Comparison of ENCODE assay signal across 10 cellular contexts in genomic region chr10:84499846-84500245, GRCh38.
A peak's percentile ranks its signal among the peaks of the same experiment; 100 is the strongest.
DNase-seq lines count a peak whose midpoint lies in the region; ATAC-seq and TF ChIP-seq lines count a peak whose summit lies in the region.
"Had no signal": no experiment of that assay in that cellular context is flagged by ENCODE, and none has a peak within 500 bp of the region (broad histone marks: within the 10 kb centered on the region; RNA-seq: fewer than 3 reads in every experiment).

No MANE protein-coding gene starts in this region.

- H3K9me3 ChIP-seq in endodermal cell (ENCODE audit: control insufficient read depth, low read length) (no peaks in the 10 kb centered on the region), prostate gland (no peaks in the 10 kb centered on the region)
- H3K9me3 ChIP-seq: MG63 had no signal

- no peaks in the 10 kb centered on the region for H3K9me3 Mint-ChIP-seq in activated CD8-positive, alpha-beta memory T cell treated with anti-CD3 and anti-CD28 coated beads, Interleukin-2, amount 10 ng/mL, durations not matched to agents 7 days and 5 days (ENCODE audit: low read depth)
- H3K9me3 Mint-ChIP-seq in endodermal cell = no peaks in the 10 kb centered on the region
- no peaks in the 10 kb centered on the region for H3K9me3 Mint-ChIP-seq in stimulated activated naive B cell treated with anti-CD40 and anti-IgM and Interleukin-4, amounts not matched to agents 10 μg/mL and 1 μg/mL and 100 μg/mL, for 72 hours
- H3K9me3 Mint-ChIP-seq in activated naive CD4-positive, alpha-beta T cell treated with anti-CD3 and anti-CD28 coated beads for 36 hours = no peaks in the 10 kb centered on the region

- 43 to 52% methylated on average over 3 of the region's 3 CpGs for WGBS in endodermal cell (ENCODE audit: insufficient coverage in 1 of 2, insufficient read length in 1 of 2), 2 experiments
- WGBS in prostate gland = 70% methylated on average over 3 of the region's 3 CpGs

- no peak overlapping the region for H3K9ac ChIP-seq in endodermal cell (ENCODE audit: extremely low read depth, low read length, poor library complexity, severe bottlenecking)
- H3K9ac ChIP-seq: parathyroid adenoma had no signal

- no peaks in the 10 kb centered on the region for H3K27me3 ChIP-seq in endodermal cell (ENCODE audit: control insufficient read depth, insufficient read depth, low read length, poor library complexity, severe bottlenecking)
- no peaks in the 10 kb centered on the region for H3K27me3 ChIP-seq in prostate gland (replicated peaks; ENCODE audit: insufficient read depth)
- H3K27me3 ChIP-seq: MG63 had no signal

- no peaks in the 10 kb centered on the region for H3K4me1 ChIP-seq in endodermal cell (ENCODE audit: control insufficient read depth, insufficient read depth, low read length)
- H3K4me1 ChIP-seq in prostate gland (replicated peaks) = no peaks in the 10 kb centered on the region
- H3K4me1 ChIP-seq: parathyroid adenoma had no signal

- H3K27me3 Mint-ChIP-seq in activated CD8-positive, alpha-beta memory T cell treated with anti-CD3 and anti-CD28 coated beads, Interleukin-2, amount 10 ng/mL, durations not matched to agents 7 days and 5 days = no peaks in the 10 kb centered on the region
- H3K27me3 Mint-ChIP-seq in endodermal cell (ENCODE audit: insufficient read depth) = no peaks in the 10 kb centered on the region
- H3K27me3 Mint-ChIP-seq in stimulated activated naive B cell treated with anti-CD40 and anti-IgM and Interleukin-4, amounts not matched to agents 10 μg/mL and 1 μg/mL and 100 μg/mL, for 72 hours = no peaks in the 10 kb centered on the region
- no peaks in the 10 kb centered on the region for H3K27me3 Mint-ChIP-seq in activated naive CD4-positive, alpha-beta T cell treated with anti-CD3 and anti-CD28 coated beads for 36 hours (ENCODE audit: low read depth)

- TF ChIP-seq POLR2A in prostate gland (IDR thresholded peaks at IDR 0.05) = no peak

- intact Hi-C loops in activated naive CD4-positive, alpha-beta T cell treated with anti-CD3 and anti-CD28 coated beads for 36 hours (cut with micrococcal nuclease) = no loop called here
- intact Hi-C loops in prostate gland (cut with DNase I) = no loop called here

- CTCF ChIA-PET in activated CD8-positive, alpha-beta memory T cell treated with anti-CD3 and anti-CD28 coated beads, Interleukin-2, amount 10 ng/mL, durations not matched to agents 7 days and 5 days (lab: Charles Lee) = interaction anchor here (1.6 to 1.8 kb wide), 2 partner anchors 38 to 69 kb away, joined by 5 read pairs; no protein-coding TSS in a partner anchor
- CTCF ChIA-PET in activated naive CD4-positive, alpha-beta T cell treated with anti-CD3 and anti-CD28 coated beads for 36 hours (lab: Charles Lee) = interaction anchor here (1.1 to 1.4 kb wide), 2 partner anchors 70 to 155 kb away, joined by 3 read pairs; no protein-coding TSS in a partner anchor

- peak overlapping the region; percentile 21 for H3K27ac ChIP-seq in endodermal cell (ENCODE audit: low read depth, low read length)
- H3K27ac ChIP-seq in prostate gland = no peak overlapping the region
- H3K27ac ChIP-seq: parathyroid adenoma had no signal

- H3K4me3 ChIP-seq in endodermal cell (ENCODE audit: low read length) (no peak overlapping the region), prostate gland (no peak overlapping the region)
- H3K4me3 ChIP-seq: MG63 had no signal

- no peaks in the 10 kb centered on the region for H3K36me3 Mint-ChIP-seq in activated CD8-positive, alpha-beta memory T cell treated with anti-CD3 and anti-CD28 coated beads, Interleukin-2, amount 10 ng/mL, durations not matched to agents 7 days and 5 days
- H3K36me3 Mint-ChIP-seq in endodermal cell (ENCODE audit: low read depth) = peaks cover 10% of the 10 kb centered on the region
- peaks cover 21 to 24% of the 10 kb centered on the region in 2 donors for H3K36me3 Mint-ChIP-seq in stimulated activated naive B cell treated with anti-CD40 and anti-IgM and Interleukin-4, amounts not matched to agents 10 μg/mL and 1 μg/mL and 100 μg/mL, for 72 hours
- peaks cover 3% of the 10 kb centered on the region for H3K36me3 Mint-ChIP-seq in activated naive CD4-positive, alpha-beta T cell treated with anti-CD3 and anti-CD28 coated beads for 36 hours (ENCODE audit: low read depth)

- no peak for ATAC-seq in activated CD8-positive, alpha-beta memory T cell treated with anti-CD3 and anti-CD28 coated beads, Interleukin-2, amount 10 ng/mL, durations not matched to agents 7 days and 5 days
- peak; percentile 54 for ATAC-seq in HG03460 (IDR thresholded peaks at IDR 0.05; ENCODE audit: unreplicated experiment)
- ATAC-seq in stimulated activated naive B cell treated with anti-CD40 and anti-IgM and Interleukin-4, amounts not matched to agents 10 μg/mL and 1 μg/mL and 100 μg/mL, for 72 hours (replicated peaks) = peak; percentile 50 to 60
- ATAC-seq in HG03571 (IDR thresholded peaks at IDR 0.05; ENCODE audit: unreplicated experiment) = no peak

- peak overlapping the region; percentile 17 for H3K27ac Mint-ChIP-seq in activated CD8-positive, alpha-beta memory T cell treated with anti-CD3 and anti-CD28 coated beads, Interleukin-2, amount 10 ng/mL, durations not matched to agents 7 days and 5 days
- peak overlapping the region; percentile 29 for H3K27ac Mint-ChIP-seq in endodermal cell
- H3K27ac Mint-ChIP-seq in stimulated activated naive B cell treated with anti-CD40 and anti-IgM and Interleukin-4, amounts not matched to agents 10 μg/mL and 1 μg/mL and 100 μg/mL, for 72 hours = no peak overlapping the region
- no peak overlapping the region for H3K27ac Mint-ChIP-seq in activated naive CD4-positive, alpha-beta T cell treated with anti-CD3 and anti-CD28 coated beads for 36 hours

- no peaks in the 10 kb centered on the region for H3K36me3 ChIP-seq in endodermal cell (ENCODE audit: control insufficient read depth, insufficient read depth, low read length)
- no peaks in the 10 kb centered on the region for H3K36me3 ChIP-seq in prostate gland

- H3K4me3 Mint-ChIP-seq in activated CD8-positive, alpha-beta memory T cell treated with anti-CD3 and anti-CD28 coated beads, Interleukin-2, amount 10 ng/mL, durations not matched to agents 7 days and 5 days = no peak overlapping the region
- no peak overlapping the region for H3K4me3 Mint-ChIP-seq in endodermal cell
- no peak overlapping the region for H3K4me3 Mint-ChIP-seq in stimulated activated naive B cell treated with anti-CD40 and anti-IgM and Interleukin-4, amounts not matched to agents 10 μg/mL and 1 μg/mL and 100 μg/mL, for 72 hours
- no peak overlapping the region for H3K4me3 Mint-ChIP-seq in activated naive CD4-positive, alpha-beta T cell treated with anti-CD3 and anti-CD28 coated beads for 36 hours

- no peak for DNase-seq in activated CD8-positive, alpha-beta memory T cell treated with anti-CD3 and anti-CD28 coated beads, Interleukin-2, amount 10 ng/mL, durations not matched to agents 7 days and 5 days
- DNase-seq in activated CD8-positive, alpha-beta memory T cell treated with anti-CD3 and anti-CD28 coated beads for 24 hours = no peak
- DNase-seq in endodermal cell (peak; percentile 67), prostate gland (ENCODE audit: low spot score) (no peak)
- DNase-seq in stimulated activated naive B cell treated with anti-CD40 and anti-IgM and Interleukin-4, amounts not matched to agents 10 μg/mL and 1 μg/mL and 100 μg/mL, for 72 hours = no peak
- DNase-seq in activated naive CD4-positive, alpha-beta T cell treated with anti-CD3 and anti-CD28 coated beads for 36 hours = no peak
- DNase-seq: MG63 had no signal

- TF ChIP-seq CTCF in endodermal cell (conservative IDR thresholded peaks at IDR 0.05) = no peak
- TF ChIP-seq CTCF in prostate gland (IDR thresholded peaks at IDR 0.05) = no peak

- H3K4me1 Mint-ChIP-seq in activated CD8-positive, alpha-beta memory T cell treated with anti-CD3 and anti-CD28 coated beads, Interleukin-2, amount 10 ng/mL, durations not matched to agents 7 days and 5 days = peaks cover 7% of the 10 kb centered on the region
- peaks cover 14% of the 10 kb centered on the region for H3K4me1 Mint-ChIP-seq in endodermal cell
- peaks cover 0 to 3% of the 10 kb centered on the region in 2 donors for H3K4me1 Mint-ChIP-seq in stimulated activated naive B cell treated with anti-CD40 and anti-IgM and Interleukin-4, amounts not matched to agents 10 μg/mL and 1 μg/mL and 100 μg/mL, for 72 hours
- H3K4me1 Mint-ChIP-seq in activated naive CD4-positive, alpha-beta T cell treated with anti-CD3 and anti-CD28 coated beads for 36 hours (ENCODE audit: low read depth) = peaks cover 2% of the 10 kb centered on the region

Comparison
In these comparisons a context has a peak if more than half of its experiments do, and no peak if none do; other contexts are left out.
1. ATAC-seq: peak in HG03460 (single experiment) and stimulated activated naive B cell treated with anti-CD40 and anti-IgM and Interleukin-4, amounts not matched to agents 10 μg/mL and 1 μg/mL and 100 μg/mL, for 72 hours (2 of 2); none in activated CD8-positive, alpha-beta memory T cell treated with anti-CD3 and anti-CD28 coated beads, Interleukin-2, amount 10 ng/mL, durations not matched to agents 7 days and 5 days (single experiment) and HG03571 (single experiment).
2. H3K27ac Mint-ChIP-seq: peak in activated CD8-positive, alpha-beta memory T cell treated with anti-CD3 and anti-CD28 coated beads, Interleukin-2, amount 10 ng/mL, durations not matched to agents 7 days and 5 days (single experiment) and endodermal cell (single experiment); none in stimulated activated naive B cell treated with anti-CD40 and anti-IgM and Interleukin-4, amounts not matched to agents 10 μg/mL and 1 μg/mL and 100 μg/mL, for 72 hours (single experiment) and activated naive CD4-positive, alpha-beta T cell treated with anti-CD3 and anti-CD28 coated beads for 36 hours (single experiment).